Comparison of ENCODE assay signal across 8 cellular contexts in genomic region chr2:74876081-74876886, GRCh38.
DNase-seq lines count a peak whose midpoint lies in the region; ATAC-seq and TF ChIP-seq lines count a peak whose summit lies in the region.

No MANE protein-coding gene starts in this region.

- no peaks in the 10 kb centered on the region for H3K9me3 ChIP-seq in HAP-1

- DNase-seq in ELR (ENCODE audit: low read depth): peak; percentile 79
- peak; percentile 48 to 54 for DNase-seq in HAP-1 (ENCODE audit: low spot score in 2 of 2)
- DNase-seq in NCI-H2029 (lab: John Stamatoyannopoulos, UW): peak; percentile 22
- peak; percentile 6 to 27 for DNase-seq in cerebellar nuclear complex (lab: John Stamatoyannopoulos, UW)
- DNase-seq in left kidney (ENCODE audit: low read depth, low spot score): peak; percentile 79
- peak; percentile 43 for DNase-seq in stimulated activated CD4-positive, alpha-beta T cell treated with anti-CD3 and anti-CD28 coated beads, Interleukin-4, amount 100 ng/mL, for 24 hours

- H3K36me3 ChIP-seq in HAP-1 (replicated peaks): peaks cover 84% of the 10 kb centered on the region

- in situ Hi-C loops in HAP-1 (cut with MboI; ENCODE audit: low sequenced_read_pairs): loop anchor here (5.0 kb wide), 1 partner anchor 179 kb away; no protein-coding TSS in a partner anchor

- ATAC-seq in HG02571 (IDR thresholded peaks at IDR 0.05; ENCODE audit: unreplicated experiment): no peak

- H3K27me3 ChIP-seq in HAP-1 (ENCODE audit: low read depth): no peaks in the 10 kb centered on the region

- H3K4me3 ChIP-seq in HAP-1: no peak overlapping the region
- H3K4me3 ChIP-seq in WI38 (ENCODE audit: low read depth, low read length): no peak overlapping the region

- no peaks in the 10 kb centered on the region for H3K4me1 ChIP-seq in HAP-1

- TF ChIP-seq CTCF in WI38 (IDR thresholded peaks at IDR 0.05; ENCODE audit: low read depth, low read length): peak; percentile 40; the same call in 1 of the 2 replicates

Comparison
In these comparisons a context has a peak if more than half of its experiments do, and no peak if none do; other contexts are left out.
1. DNase-seq: peak in every context shown above with its lines; median percentile 79 in ELR; 79 in left kidney; 51 in HAP-1; 43 in stimulated activated CD4-positive, alpha-beta T cell treated with anti-CD3 and anti-CD28 coated beads, Interleukin-4, amount 100 ng/mL, for 24 hours; 22 in NCI-H2029; 16 in cerebellar nuclear complex.